In genomic region chr3:151182349-151183079, GRCh38 we compare ENCODE assay signal across 19 cellular contexts. TPM values are rescaled to one million over a fixed set of nuclear protein-coding genes. Genes with fewer than 3 reads are reported as not detected.
A peak's percentile ranks its signal among the peaks of the same experiment; 100 is the strongest.
DNase-seq lines count a peak whose midpoint lies in the region; ATAC-seq and TF ChIP-seq lines count a peak whose summit lies in the region.
"Had no signal": no experiment of that assay in that cellular context is flagged by ENCODE, and none has a peak within 500 bp of the region (broad histone marks: within the 10 kb centered on the region; RNA-seq: fewer than 3 reads in every experiment).

No MANE protein-coding gene starts in this region.

- H3K27me3 ChIP-seq in CD8-positive, alpha-beta T cell (ENCODE audit: insufficient read depth, low read length) = no peaks in the 10 kb centered on the region
- no peaks in the 10 kb centered on the region for H3K27me3 ChIP-seq in parathyroid adenoma (ENCODE audit: control insufficient read depth, insufficient read depth, low read length)
- H3K27me3 ChIP-seq: neural progenitor cell had no signal

- no peak overlapping the region for H3K27ac ChIP-seq in CD8-positive, alpha-beta T cell (ENCODE audit: low read depth, low read length)
- H3K27ac ChIP-seq in parathyroid adenoma = no peak overlapping the region
- H3K27ac ChIP-seq: neural progenitor cell had no signal

- H3K9ac ChIP-seq in parathyroid adenoma = no peak overlapping the region
- H3K9ac ChIP-seq: neural progenitor cell had no signal

- no peak for TF ChIP-seq CTCF in CD8-positive, alpha-beta T cell (IDR thresholded peaks at IDR 0.05)
- TF ChIP-seq CTCF in parathyroid adenoma (IDR thresholded peaks at IDR 0.05) (no peak), glutamatergic neuron (IDR thresholded peaks at IDR 0.05; ENCODE audit: partially characterized antibody, unreplicated experiment) (no peak)

- H3K79me2 ChIP-seq in parathyroid adenoma = no peaks in the 10 kb centered on the region

- peak overlapping the region; percentile 54 for H2AFZ ChIP-seq in parathyroid adenoma
- H2AFZ ChIP-seq: neural progenitor cell had no signal

- peaks cover 14% of the 10 kb centered on the region for H3K4me1 ChIP-seq in CD8-positive, alpha-beta T cell (ENCODE audit: insufficient read depth, low read length)
- peaks cover 11% of the 10 kb centered on the region for H3K4me1 ChIP-seq in parathyroid adenoma
- H3K4me1 ChIP-seq: HAP-1, neural progenitor cell had no signal

- H3K4me1 Mint-ChIP-seq in activated CD8-positive, alpha-beta memory T cell treated with anti-CD3 and anti-CD28 coated beads, Interleukin-2, amount 10 ng/mL, durations not matched to agents 7 days and 5 days = peaks cover 44% of the 10 kb centered on the region
- H3K4me1 Mint-ChIP-seq in CD8-positive, alpha-beta T cell (ENCODE audit: low read depth) = peaks cover 41% of the 10 kb centered on the region
- peaks cover 32% of the 10 kb centered on the region for H3K4me1 Mint-ChIP-seq in activated T-helper 17 cell treated with anti-CD3 and anti-CD28 coated beads, Interleukin-2, amount 50 U/mL, for 72 hours
- peaks cover 3% of the 10 kb centered on the region for H3K4me1 Mint-ChIP-seq in glutamatergic neuron (ENCODE audit: low read depth, unreplicated experiment)
- H3K4me1 Mint-ChIP-seq: stimulated activated memory B cell treated with anti-CD40 and anti-IgM and Interleukin-4, amounts not matched to agents 10 μg/mL and 1 μg/mL and 100 μg/mL, for 72 hours had no signal

- H3K36me3 Mint-ChIP-seq in activated CD8-positive, alpha-beta memory T cell treated with anti-CD3 and anti-CD28 coated beads, Interleukin-2, amount 10 ng/mL, durations not matched to agents 7 days and 5 days = no peaks in the 10 kb centered on the region
- no peaks in the 10 kb centered on the region for H3K36me3 Mint-ChIP-seq in CD8-positive, alpha-beta T cell
- no peaks in the 10 kb centered on the region for H3K36me3 Mint-ChIP-seq in activated T-helper 17 cell treated with anti-CD3 and anti-CD28 coated beads, Interleukin-2, amount 50 U/mL, for 72 hours (ENCODE audit: low read depth)
- H3K36me3 Mint-ChIP-seq in glutamatergic neuron (ENCODE audit: unreplicated experiment) = no peaks in the 10 kb centered on the region
- H3K36me3 Mint-ChIP-seq: mesothelial cell of epicardium; stimulated activated memory B cell treated with anti-CD40 and anti-IgM and Interleukin-4, amounts not matched to agents 10 μg/mL and 1 μg/mL and 100 μg/mL, for 72 hours; type B pancreatic cell had no signal

- CTCF ChIA-PET in activated CD8-positive, alpha-beta memory T cell treated with anti-CD3 and anti-CD28 coated beads, Interleukin-2, amount 10 ng/mL, durations not matched to agents 7 days and 5 days (lab: Charles Lee) = interaction anchor here (1.2 to 3.6 kb wide), 6 partner anchors 9 to 19 kb away, joined by 4 to 22 read pairs (median 8); no protein-coding TSS in a partner anchor
- CTCF ChIA-PET in CD8-positive, alpha-beta T cell (lab: Charles Lee) = interaction anchor here (1.0 to 1.6 kb wide), 4 partner anchors 9 to 46 kb away, joined by 3 to 6 read pairs (median 4); no protein-coding TSS in a partner anchor

- no peaks in the 10 kb centered on the region for H3K36me3 ChIP-seq in CD8-positive, alpha-beta T cell (ENCODE audit: insufficient read depth, low read length)
- no peaks in the 10 kb centered on the region for H3K36me3 ChIP-seq in parathyroid adenoma (ENCODE audit: control insufficient read depth, insufficient read depth, low read length)
- H3K36me3 ChIP-seq: HAP-1, MG63, neural progenitor cell had no signal

- no peak for ATAC-seq in activated CD8-positive, alpha-beta memory T cell treated with anti-CD3 and anti-CD28 coated beads, Interleukin-2, amount 10 ng/mL, durations not matched to agents 7 days and 5 days
- ATAC-seq in CD8-positive, alpha-beta T cell = no peak
- ATAC-seq in activated T-helper 17 cell treated with anti-CD3 and anti-CD28 coated beads, Interleukin-2, amount 50 U/mL, for 72 hours (replicated peaks) = no peak
- ATAC-seq: stimulated activated memory B cell treated with anti-CD40 and anti-IgM and Interleukin-4, amounts not matched to agents 10 μg/mL and 1 μg/mL and 100 μg/mL, for 72 hours had no signal

- H3K4me3 ChIP-seq in CD8-positive, alpha-beta T cell (ENCODE audit: low read depth, low read length) = no peak overlapping the region
- H3K4me3 ChIP-seq in parathyroid adenoma (ENCODE audit: low read depth, low read length) = no peak overlapping the region
- H3K4me3 ChIP-seq: HAP-1, MG63, neural progenitor cell had no signal

- no peaks in the 10 kb centered on the region for H3K9me3 ChIP-seq in CD8-positive, alpha-beta T cell (ENCODE audit: low read length)
- no peaks in the 10 kb centered on the region for H3K9me3 ChIP-seq in parathyroid adenoma (ENCODE audit: control insufficient read depth, low read length)
- H3K9me3 ChIP-seq: HAP-1, MG63 had no signal

- no peak for DNase-seq in activated CD8-positive, alpha-beta memory T cell treated with anti-CD3 and anti-CD28 coated beads, Interleukin-2, amount 10 ng/mL, durations not matched to agents 7 days and 5 days
- no peak for DNase-seq in activated CD8-positive, alpha-beta memory T cell treated with anti-CD3 and anti-CD28 coated beads, Interleukin-2, amount 50 U/mL, for 4 hours
- DNase-seq in CD8-positive, alpha-beta T cell = no peak
- DNase-seq in epidermal melanocyte (ENCODE audit: insufficient read length, low spot score) (no peak), NCI-H526 (lab: John Stamatoyannopoulos, UW) (no peak), glutamatergic neuron (no peak)
- DNase-seq: MG63, NCI-H2227 treated with DMSO at 0.1 percent for 48 hours had no signal

- H3K9me3 Mint-ChIP-seq in activated CD8-positive, alpha-beta memory T cell treated with anti-CD3 and anti-CD28 coated beads, Interleukin-2, amount 10 ng/mL, durations not matched to agents 7 days and 5 days (ENCODE audit: low read depth) = no peaks in the 10 kb centered on the region
- H3K9me3 Mint-ChIP-seq in CD8-positive, alpha-beta T cell = no peaks in the 10 kb centered on the region
- H3K9me3 Mint-ChIP-seq in activated T-helper 17 cell treated with anti-CD3 and anti-CD28 coated beads, Interleukin-2, amount 50 U/mL, for 72 hours = no peaks in the 10 kb centered on the region
- H3K9me3 Mint-ChIP-seq in glutamatergic neuron (ENCODE audit: unreplicated experiment) = no peaks in the 10 kb centered on the region
- H3K9me3 Mint-ChIP-seq: mesothelial cell of epicardium; neural progenitor cell; stimulated activated memory B cell treated with anti-CD40 and anti-IgM and Interleukin-4, amounts not matched to agents 10 μg/mL and 1 μg/mL and 100 μg/mL, for 72 hours; type B pancreatic cell had no signal

- no peaks in the 10 kb centered on the region for H3K27me3 Mint-ChIP-seq in activated CD8-positive, alpha-beta memory T cell treated with anti-CD3 and anti-CD28 coated beads, Interleukin-2, amount 10 ng/mL, durations not matched to agents 7 days and 5 days
- no peaks in the 10 kb centered on the region for H3K27me3 Mint-ChIP-seq in CD8-positive, alpha-beta T cell (ENCODE audit: low read depth)
- no peaks in the 10 kb centered on the region for H3K27me3 Mint-ChIP-seq in activated T-helper 17 cell treated with anti-CD3 and anti-CD28 coated beads, Interleukin-2, amount 50 U/mL, for 72 hours
- H3K27me3 Mint-ChIP-seq in glutamatergic neuron (ENCODE audit: unreplicated experiment) = no peaks in the 10 kb centered on the region
- H3K27me3 Mint-ChIP-seq: stimulated activated memory B cell treated with anti-CD40 and anti-IgM and Interleukin-4, amounts not matched to agents 10 μg/mL and 1 μg/mL and 100 μg/mL, for 72 hours; type B pancreatic cell had no signal

- POLR2A ChIA-PET in CD8-positive, alpha-beta T cell (lab: Charles Lee) = interaction anchor here (1.0 to 3.7 kb wide), 3 partner anchors 10 to 19 kb away, joined by 3 to 28 read pairs (median 3); partner anchors contain the start of gene GPR171

- intact Hi-C loops in CD8-positive, alpha-beta T cell (cut with DNase I, micrococcal nuclease) = loop anchor here in 1 of 2 experiments (1.0 to 5.0 kb wide), 3 partner anchors 14 to 1690 kb away; partner anchors contain the start of gene GPR171

- no peak overlapping the region for H3K4me3 Mint-ChIP-seq in activated CD8-positive, alpha-beta memory T cell treated with anti-CD3 and anti-CD28 coated beads, Interleukin-2, amount 10 ng/mL, durations not matched to agents 7 days and 5 days
- no peak overlapping the region for H3K4me3 Mint-ChIP-seq in CD8-positive, alpha-beta T cell
- peak overlapping the region; percentile 82 for H3K4me3 Mint-ChIP-seq in activated T-helper 17 cell treated with anti-CD3 and anti-CD28 coated beads, Interleukin-2, amount 50 U/mL, for 72 hours
- no peak overlapping the region for H3K4me3 Mint-ChIP-seq in glutamatergic neuron (ENCODE audit: unreplicated experiment)
- H3K4me3 Mint-ChIP-seq: mesothelial cell of epicardium; neural progenitor cell; stimulated activated memory B cell treated with anti-CD40 and anti-IgM and Interleukin-4, amounts not matched to agents 10 μg/mL and 1 μg/mL and 100 μg/mL, for 72 hours; type B pancreatic cell had no signal

- H3K27ac Mint-ChIP-seq in activated CD8-positive, alpha-beta memory T cell treated with anti-CD3 and anti-CD28 coated beads, Interleukin-2, amount 10 ng/mL, durations not matched to agents 7 days and 5 days = peak overlapping the region; percentile 83
- peak overlapping the region; percentile 61 for H3K27ac Mint-ChIP-seq in CD8-positive, alpha-beta T cell
- peak overlapping the region; percentile 84 for H3K27ac Mint-ChIP-seq in activated T-helper 17 cell treated with anti-CD3 and anti-CD28 coated beads, Interleukin-2, amount 50 U/mL, for 72 hours
- no peak overlapping the region for H3K27ac Mint-ChIP-seq in glutamatergic neuron (ENCODE audit: unreplicated experiment)
- H3K27ac Mint-ChIP-seq: mesothelial cell of epicardium; stimulated activated memory B cell treated with anti-CD40 and anti-IgM and Interleukin-4, amounts not matched to agents 10 μg/mL and 1 μg/mL and 100 μg/mL, for 72 hours had no signal

- no peak overlapping the region for H3K4me2 ChIP-seq in parathyroid adenoma (ENCODE audit: low read length)
- H3K4me2 ChIP-seq: neural progenitor cell had no signal

RNA-seq across cellular contexts. Expression of gene GPR171, which starts 20.5 kb away (rescaled TPM):
- total RNA-seq in activated CD8-positive, alpha-beta memory T cell treated with anti-CD3 and anti-CD28 coated beads, Interleukin-2, amount 10 ng/mL, durations not matched to agents 7 days and 5 days = 100 to 1,000 TPM; 153 to 218 TPM
- total RNA-seq in CD8-positive, alpha-beta T cell = 10 to 100 TPM; 11.5 to 13.4 TPM
- total RNA-seq in activated T-helper 17 cell treated with anti-CD3 and anti-CD28 coated beads, Interleukin-2, amount 50 U/mL, for 72 hours = 100 to 1,000 TPM; 108 to 131 TPM
- total RNA-seq in glutamatergic neuron (ENCODE audit: unreplicated experiment) = not detected
- total RNA-seq: astrocyte, fibroblast of villous mesenchyme, kidney epithelial cell, mesothelial cell of epicardium, renal cortical epithelial cell had no signal

Comparison
In these comparisons a context has a peak if more than half of its experiments do, and no peak if none do; other contexts are left out.
1. RNA of gene GPR171, which starts 20.5 kb away (total RNA-seq): 153 to 218 TPM in activated CD8-positive, alpha-beta memory T cell treated with anti-CD3 and anti-CD28 coated beads, Interleukin-2, amount 10 ng/mL, durations not matched to agents 7 days and 5 days, 108 to 131 TPM in activated T-helper 17 cell treated with anti-CD3 and anti-CD28 coated beads, Interleukin-2, amount 50 U/mL, for 72 hours and 11.5 to 13.4 TPM in CD8-positive, alpha-beta T cell; not detected in glutamatergic neuron (single experiment); every median in the first group is over 10 times any median in the second.